In genomic region chr5:32325067-32325466, GRCh38 we compare ENCODE assay signal across 10 cellular contexts. TPM values are rescaled to one million over a fixed set of nuclear protein-coding genes. Genes with fewer than 3 reads are reported as not detected.
DNase-seq lines count a peak whose midpoint lies in the region; ATAC-seq and TF ChIP-seq lines count a peak whose summit lies in the region.
"Had no signal": no experiment of that assay in that cellular context is flagged by ENCODE, and none has a peak within 500 bp of the region (broad histone marks: within the 10 kb centered on the region; RNA-seq: fewer than 3 reads in every experiment).

No MANE protein-coding gene starts in this region.

- CTCF ChIA-PET in OCI-LY7 (lab: Charles Lee; ENCODE audit: unreplicated experiment): no interaction called here

- DNase-seq in OCI-LY7 (ENCODE audit: low spot score) (peak; percentile 26), osteoblast (ENCODE audit: insufficient read length, low spot score, missing footprints) (peak; percentile 57), endothelial cell (ENCODE audit: low spot score) (no peak), HUDEP-2 (lab: John Stamatoyannopoulos, UW; ENCODE audit: unreplicated experiment in 76 of 76) (no peak), CD1c-positive myeloid dendritic cell (ENCODE audit: extremely low spot score) (no peak)

- H3K36me3 Mint-ChIP-seq in endothelial cell (ENCODE audit: low read depth, unreplicated experiment): peaks cover 7% of the 10 kb centered on the region

- H3K4me1 Mint-ChIP-seq in endothelial cell (ENCODE audit: unreplicated experiment): no peaks in the 10 kb centered on the region

- H3K4me2 ChIP-seq in OCI-LY7 (ENCODE audit: low read length): no peak overlapping the region
- H3K4me2 ChIP-seq in osteoblast (ENCODE audit: insufficient read depth, low read length): no peak overlapping the region

- POLR2A ChIA-PET in OCI-LY7 (lab: Charles Lee): interaction anchor here (1.1 to 1.5 kb wide), 2 partner anchors 14 to 22 kb away, joined by 4 to 8 read pairs; no protein-coding TSS in a partner anchor

- H3K4me3 ChIP-seq in OCI-LY7 (ENCODE audit: low read depth, low read length, poor library complexity, severe bottlenecking): no peak overlapping the region
- no peak overlapping the region for H3K4me3 ChIP-seq in osteoblast (ENCODE audit: insufficient read depth, low read length)
- H3K4me3 ChIP-seq: SJSA1 had no signal

- BruUV-seq in OCI-LY7 (replicated peaks; lab: Mats Ljungman, UMichigan): no TSS peak

- H3K9me2 ChIP-seq in OCI-LY7 (ENCODE audit: insufficient read depth, low read length): no peaks in the 10 kb centered on the region

- H3K36me3 ChIP-seq in OCI-LY7 (ENCODE audit: insufficient read depth, low read length): no peaks in the 10 kb centered on the region
- no peaks in the 10 kb centered on the region for H3K36me3 ChIP-seq in osteoblast (ENCODE audit: insufficient read depth, low read length)
- H3K36me3 ChIP-seq: neutrophil, SJSA1 had no signal

- H2AFZ ChIP-seq in OCI-LY7 (ENCODE audit: low read length) (no peak overlapping the region), osteoblast (ENCODE audit: low read length) (no peak overlapping the region)

- H3K27ac ChIP-seq in OCI-LY7 (ENCODE audit: low read depth, low read length, poor library complexity, severe bottlenecking) (no peak overlapping the region), osteoblast (ENCODE audit: low read depth, low read length) (no peak overlapping the region)
- H3K27ac ChIP-seq: neutrophil, SJSA1 had no signal

- H3K79me2 ChIP-seq in OCI-LY7 (ENCODE audit: insufficient read depth, low read depth, low read length): no peaks in the 10 kb centered on the region
- H3K79me2 ChIP-seq in osteoblast (ENCODE audit: insufficient read depth, low read length): no peaks in the 10 kb centered on the region

- H3K9me3 Mint-ChIP-seq in endothelial cell (ENCODE audit: unreplicated experiment): peaks cover 7% of the 10 kb centered on the region

- H3K9me3 ChIP-seq in OCI-LY7 (ENCODE audit: low read length) (peaks cover 17% of the 10 kb centered on the region), osteoblast (ENCODE audit: low read depth, low read length) (no peaks in the 10 kb centered on the region)
- H3K9me3 ChIP-seq: SJSA1 had no signal

- TF ChIP-seq CTCF in OCI-LY7 (conservative IDR thresholded peaks at IDR 0.05; ENCODE audit: low read length) (no peak), osteoblast (IDR thresholded peaks at IDR 0.05; ENCODE audit: extremely low read depth, low read depth, low read length) (no peak), endothelial cell (IDR thresholded peaks at IDR 0.05; ENCODE audit: unreplicated experiment) (no peak)

- H3K4me1 ChIP-seq in OCI-LY7 (ENCODE audit: insufficient read depth, low read length, poor library complexity, severe bottlenecking) (peaks cover 3% of the 10 kb centered on the region), osteoblast (ENCODE audit: insufficient read depth, low read length) (peaks cover 2% of the 10 kb centered on the region)
- H3K4me1 ChIP-seq: SJSA1 had no signal

- ATAC-seq in GM18909 (IDR thresholded peaks at IDR 0.05; ENCODE audit: poor library complexity, unreplicated experiment) (peak; percentile 62), HG02884 (IDR thresholded peaks at IDR 0.05; ENCODE audit: unreplicated experiment) (peak; percentile 67), GM21390 (IDR thresholded peaks at IDR 0.05; ENCODE audit: unreplicated experiment) (no peak)

- H3K27me3 Mint-ChIP-seq in endothelial cell (ENCODE audit: unreplicated experiment): peaks cover 13% of the 10 kb centered on the region

- H4K20me1 ChIP-seq in OCI-LY7 (ENCODE audit: insufficient read depth, low read length): no peaks in the 10 kb centered on the region
- no peaks in the 10 kb centered on the region for H4K20me1 ChIP-seq in osteoblast (ENCODE audit: insufficient read depth, low read length)

- no peaks in the 10 kb centered on the region for H3K27me3 ChIP-seq in osteoblast (ENCODE audit: insufficient read depth, low read length)
- H3K27me3 ChIP-seq: neutrophil, SJSA1 had no signal

- no peak overlapping the region for H3K4me3 Mint-ChIP-seq in endothelial cell (ENCODE audit: unreplicated experiment)

- intact Hi-C loops in OCI-LY7 (cut with micrococcal nuclease; ENCODE audit: unreplicated experiment): loop anchor here (5.0 to 10.0 kb wide), 2 partner anchors 220 to 262 kb away; partner anchors contain the start of gene SUB1

- H3K27ac Mint-ChIP-seq in endothelial cell (ENCODE audit: unreplicated experiment): no peak overlapping the region

RNA-seq across cellular contexts. Expression of gene MTMR12, which starts 12.3 kb away (rescaled TPM):
- 32.5 and 33.6 TPM in 2 replicates for total RNA-seq in OCI-LY7 (2014; rRNA removed; shearing (Covaris generic))
- total RNA-seq in OCI-LY7 (2022) (71.7 and 71.9 TPM in 2 replicates), osteoblast (17.7 and 20.6 TPM in 2 replicates), endothelial cell (ENCODE audit: unreplicated experiment) (39.4 TPM)

Comparison
In these comparisons a context has a peak if more than half of its experiments do, and no peak if none do; other contexts are left out.
1. DNase-seq: peak in OCI-LY7 (single experiment) and osteoblast (single experiment); none in endothelial cell (single experiment), HUDEP-2 (0 of 76) and CD1c-positive myeloid dendritic cell (single experiment).